27 cellular contexts compared by ENCODE assay signal in genomic region chr12:2988494-2988893, GRCh38. TPM values are rescaled to one million over a fixed set of nuclear protein-coding genes. Genes with fewer than 3 reads are reported as not detected.
"Had no signal": no experiment of that assay in that cellular context is flagged by ENCODE, and none has a peak within 500 bp of the region (broad histone marks: within the 10 kb centered on the region; RNA-seq: fewer than 3 reads in every experiment).

No MANE protein-coding gene starts in this region.

- H3K4me3 ChIP-seq: colonic mucosa, esophagus muscularis mucosa, lower lobe of right lung, mucosa of descending colon, stomach, thyroid gland had no signal

- H3K4me1 Mint-ChIP-seq: immature natural killer cell; mesothelial cell of epicardium; naive B cell; stimulated activated effector memory CD8-positive, alpha-beta T cell treated with anti-CD3 and anti-CD28 coated beads, Interleukin-12 subunit alpha, Interleukin-12 subunit beta, amount 100 ng/mL, for 72 hours had no signal

- H3K9ac ChIP-seq: parathyroid adenoma had no signal

- H2AFZ ChIP-seq: parathyroid adenoma had no signal

- H3K27ac Mint-ChIP-seq: dendritic cell treated with granulocyte-macrophage colony-stimulating factor and Interleukin-4, amounts not matched to agents 40 ng/mL and 50 ng/mL, for 4 days; immature natural killer cell; mesothelial cell of epicardium; naive B cell; natural killer cell treated with Interleukin-12 subunit alpha and Interleukin-12 subunit beta and Interleukin-15 and Interleukin-18, amount 100 ng/mL, for 72 hours; progenitor cell of endocrine pancreas; stimulated activated effector memory CD8-positive, alpha-beta T cell treated with anti-CD3 and anti-CD28 coated beads, Interleukin-12 subunit alpha, Interleukin-12 subunit beta, amount 100 ng/mL, for 72 hours; type B pancreatic cell had no signal

- H3K36me3 ChIP-seq: colonic mucosa, lower lobe of right lung, neutrophil, thyroid gland had no signal

- H3K9me3 ChIP-seq: colonic mucosa, mucosa of descending colon, neutrophil, thyroid gland had no signal

- H3K36me3 Mint-ChIP-seq: immature natural killer cell; natural killer cell treated with Interleukin-12 subunit alpha and Interleukin-12 subunit beta and Interleukin-15 and Interleukin-18, amount 100 ng/mL, for 72 hours; stimulated activated effector memory CD8-positive, alpha-beta T cell treated with anti-CD3 and anti-CD28 coated beads, Interleukin-12 subunit alpha, Interleukin-12 subunit beta, amount 100 ng/mL, for 72 hours had no signal

- H3K27me3 Mint-ChIP-seq: progenitor cell of endocrine pancreas, type B pancreatic cell had no signal

- H3K27ac ChIP-seq: colonic mucosa, esophagus muscularis mucosa, foreskin keratinocyte, lower lobe of right lung, neutrophil, parathyroid adenoma, stomach had no signal

- H3K27me3 ChIP-seq: colonic mucosa, esophagus muscularis mucosa, foreskin keratinocyte, neutrophil, stomach, thyroid gland had no signal

- H3K4me1 ChIP-seq: colonic mucosa, esophagus muscularis mucosa, foreskin keratinocyte, lower lobe of right lung, parathyroid adenoma, stomach had no signal

- DNase-seq: colonic mucosa; effector CD8-positive, alpha-beta T cell; foreskin keratinocyte; hypothalamus; immature natural killer cell; islet precursor cell; kidney glomerular epithelial cell; left ventricle myocardium superior; lower lobe of right lung; mucosa of descending colon; naive B cell; stimulated activated CD4-positive, alpha-beta T cell treated with anti-CD3 and anti-CD28 coated beads, Interleukin-2, amount 100 ng/mL, for 24 hours; stimulated activated CD4-positive, alpha-beta T cell treated with anti-CD3 and anti-CD28 coated beads, Interleukin-4, amount 100 ng/mL, for 24 hours; stimulated activated naive CD4-positive, alpha-beta T cell treated with Interleukin-2 at 50 U/mL for 16 hours; stomach; thyroid gland had no signal

- ATAC-seq: foreskin keratinocyte; left ventricle myocardium superior; lower lobe of right lung; mucosa of descending colon; natural killer cell treated with Interleukin-12 subunit alpha and Interleukin-12 subunit beta and Interleukin-15 and Interleukin-18, amount 100 ng/mL, for 72 hours; sciatic nerve; stimulated activated effector memory CD8-positive, alpha-beta T cell treated with anti-CD3 and anti-CD28 coated beads, Interleukin-12 subunit alpha, Interleukin-12 subunit beta, amount 100 ng/mL, for 72 hours had no signal

- H3K9me3 Mint-ChIP-seq: natural killer cell treated with Interleukin-12 subunit alpha and Interleukin-12 subunit beta and Interleukin-15 and Interleukin-18, amount 100 ng/mL, for 72 hours had no signal

- H3K4me3 Mint-ChIP-seq: dendritic cell treated with granulocyte-macrophage colony-stimulating factor and Interleukin-4, amounts not matched to agents 40 ng/mL and 50 ng/mL, for 4 days; immature natural killer cell; mesothelial cell of epicardium; natural killer cell treated with Interleukin-12 subunit alpha and Interleukin-12 subunit beta and Interleukin-15 and Interleukin-18, amount 100 ng/mL, for 72 hours; neural crest cell; stimulated activated effector memory CD8-positive, alpha-beta T cell treated with anti-CD3 and anti-CD28 coated beads, Interleukin-12 subunit alpha, Interleukin-12 subunit beta, amount 100 ng/mL, for 72 hours; type B pancreatic cell had no signal

- H3K79me2 ChIP-seq: parathyroid adenoma had no signal

RNA-seq across cellular contexts. Expression of gene TEAD4, which starts 29.3 kb away (rescaled TPM):
- polyA plus RNA-seq: immature natural killer cell had no signal
